28 cellular contexts compared by ENCODE assay signal in genomic region chr11:104727095-104727494, GRCh38.
"Had no signal": no experiment of that assay in that cellular context is flagged by ENCODE, and none has a peak within 500 bp of the region (broad histone marks: within the 10 kb centered on the region; RNA-seq: fewer than 3 reads in every experiment).

No MANE protein-coding gene starts in this region.

- DNase-seq: naive B cell; naive thymus-derived CD8-positive, alpha-beta T cell; nephron progenitor cell; occipital lobe; ovary; right cardiac atrium; right lobe of liver; sigmoid colon; small intestine; stimulated activated CD4-positive, alpha-beta T cell treated with anti-CD3 and anti-CD28 coated beads, Interleukin-15, amount 100 ng/mL, for 24 hours; stimulated activated CD4-positive, alpha-beta T cell treated with anti-CD3 and anti-CD28 coated beads, Interleukin-2, amount 100 ng/mL, for 24 hours; stimulated activated CD4-positive, alpha-beta T cell treated with anti-CD3 and anti-CD28 coated beads, Interleukin-2, amount 100 ng/mL, for 48 hours; stimulated activated CD4-positive, alpha-beta T cell treated with anti-CD3 and anti-CD28 coated beads, Interleukin-4, amount 100 ng/mL, for 24 hours; stimulated activated naive CD4-positive, alpha-beta T cell; stimulated activated naive CD8-positive, alpha-beta T cell treated with anti-CD3 and anti-CD28 coated beads, Interleukin-15, amount 100 ng/mL, for 72 hours; stimulated activated naive CD8-positive, alpha-beta T cell treated with anti-CD3 and anti-CD28 coated beads, Interleukin-15, Interleukin-2, amounts not matched to agents 100 U/mL and 50 U/mL, for 24 hours; substantia nigra; testis; tibial artery; transverse colon; upper lobe of right lung; uterus had no signal

- H3K36me3 Mint-ChIP-seq: naive B cell, neural progenitor cell, type B pancreatic cell had no signal

- H3K4me1 ChIP-seq: neural progenitor cell, prostate gland, right lobe of liver, sigmoid colon, suprapubic skin, testis, tibial artery, transverse colon, upper lobe of right lung, uterus had no signal

- H3K9ac ChIP-seq: neural progenitor cell had no signal

- H3K27ac Mint-ChIP-seq: nephron progenitor cell; neural progenitor cell; stimulated activated effector memory CD8-positive, alpha-beta T cell treated with anti-CD3 and anti-CD28 coated beads, Interleukin-12 subunit alpha, Interleukin-12 subunit beta, amount 100 ng/mL, for 72 hours; stimulated activated naive CD8-positive, alpha-beta T cell treated with anti-CD3 and anti-CD28 coated beads, Interleukin-15, amount 100 ng/mL, for 72 hours; type B pancreatic cell had no signal

- H3K4me3 ChIP-seq: neural progenitor cell, ovary, prostate gland, right lobe of liver, sigmoid colon, suprapubic skin, testis, tibial artery, transverse colon, upper lobe of right lung, uterus had no signal

- H3K4me3 Mint-ChIP-seq: naive B cell; naive thymus-derived CD8-positive, alpha-beta T cell; natural killer cell treated with Interleukin-12 subunit alpha and Interleukin-12 subunit beta and Interleukin-15 and Interleukin-18, amount 100 ng/mL, for 72 hours; nephron progenitor cell; neural progenitor cell; stimulated activated effector memory CD8-positive, alpha-beta T cell treated with anti-CD3 and anti-CD28 coated beads, Interleukin-12 subunit alpha, Interleukin-12 subunit beta, amount 100 ng/mL, for 72 hours; stimulated activated naive CD8-positive, alpha-beta T cell treated with anti-CD3 and anti-CD28 coated beads, Interleukin-15, amount 100 ng/mL, for 72 hours; type B pancreatic cell had no signal

- H3K27me3 Mint-ChIP-seq: naive B cell; naive thymus-derived CD8-positive, alpha-beta T cell; natural killer cell treated with Interleukin-12 subunit alpha and Interleukin-12 subunit beta and Interleukin-15 and Interleukin-18, amount 100 ng/mL, for 72 hours; stimulated activated naive CD8-positive, alpha-beta T cell treated with anti-CD3 and anti-CD28 coated beads, Interleukin-15, amount 100 ng/mL, for 72 hours; type B pancreatic cell had no signal

- H3K4me2 ChIP-seq: neural progenitor cell had no signal

- H3K27ac ChIP-seq: neural progenitor cell, ovary, prostate gland, right lobe of liver, sigmoid colon, suprapubic skin, testis, tibial artery, transverse colon, upper lobe of right lung, uterus had no signal

- H3K4me1 Mint-ChIP-seq: nephron progenitor cell, neural progenitor cell had no signal

- H3K36me3 ChIP-seq: neural progenitor cell, ovary, prostate gland, right lobe of liver, sigmoid colon, suprapubic skin, tibial artery, transverse colon, upper lobe of right lung, uterus had no signal

- H3K27me3 ChIP-seq: neural progenitor cell, ovary, right lobe of liver, sigmoid colon, suprapubic skin, testis, tibial artery, transverse colon, upper lobe of right lung, uterus had no signal

- ATAC-seq: naive thymus-derived CD8-positive, alpha-beta T cell; natural killer cell treated with Interleukin-12 subunit alpha and Interleukin-12 subunit beta and Interleukin-15 and Interleukin-18, amount 100 ng/mL, for 72 hours; right cardiac atrium; right lobe of liver; stimulated activated effector memory CD8-positive, alpha-beta T cell treated with anti-CD3 and anti-CD28 coated beads, Interleukin-12 subunit alpha, Interleukin-12 subunit beta, amount 100 ng/mL, for 72 hours; stimulated activated naive CD8-positive, alpha-beta T cell treated with anti-CD3 and anti-CD28 coated beads, Interleukin-15, amount 100 ng/mL, for 72 hours; stimulated activated naive CD8-positive, alpha-beta T cell treated with anti-CD3 and anti-CD28 coated beads, Interleukin-15, Interleukin-2, amounts not matched to agents 100 U/mL and 50 U/mL, for 24 hours; upper lobe of right lung had no signal

- H3K9me3 Mint-ChIP-seq: natural killer cell treated with Interleukin-12 subunit alpha and Interleukin-12 subunit beta and Interleukin-15 and Interleukin-18, amount 100 ng/mL, for 72 hours; type B pancreatic cell had no signal

- H3K9me3 ChIP-seq: ovary, prostate gland, right lobe of liver, sigmoid colon, suprapubic skin, testis, transverse colon, upper lobe of right lung, uterus had no signal

- H2AFZ ChIP-seq: neural progenitor cell had no signal
